ENCODE assay signal across 2 cellular contexts in genomic region chr9:104577263-104577662, GRCh38.
TF ChIP-seq lines count a peak whose summit lies in the region.

No MANE protein-coding gene starts in this region.

TF ChIP-seq in HCT116, 20 proteins besides CTCF, POLR2A, EP300 and RAD21:
- TF ChIP-seq CEBPB (IDR thresholded peaks at IDR 0.05; ENCODE audit: low read depth) (0 out of 2 replicates have a peak, but pooled peaks have one; percentile 22), SRF (IDR thresholded peaks at IDR 0.05; ENCODE audit: low read depth) (no peak)

TF ChIP-seq in H1, 55 proteins besides CTCF, POLR2A, EP300 and RAD21:
- TF ChIP-seq CEBPB (IDR thresholded peaks at IDR 0.05; ENCODE audit: low read depth, low read length) (peak; percentile 70; the same call in 1 of the 2 replicates), SIN3A (conservative IDR thresholded peaks at IDR 0.05 in 1 of 2, IDR thresholded peaks at IDR 0.05 in 1 of 2; ENCODE audit: low read depth in 1 of 2, low read length in 2 of 2) (no peak)
TF ChIP-seq in H1: peak in this region for 1.
